Comparison of ENCODE assay signal across 24 cellular contexts in genomic region chr4:148883891-148884290, GRCh38.
"Had no signal": no experiment of that assay in that cellular context is flagged by ENCODE, and none has a peak within 500 bp of the region (broad histone marks: within the 10 kb centered on the region; RNA-seq: fewer than 3 reads in every experiment).

No MANE protein-coding gene starts in this region.

- DNase-seq: colonic mucosa; cortex of kidney; effector CD8-positive, alpha-beta T cell; effector memory CD8-positive, alpha-beta T cell; endodermal cell; erythroblast; foreskin keratinocyte; heart left ventricle; left cardiac atrium; left lung; left ventricle myocardium superior; lower lobe of right lung; mesenchymal stem cell; mucosa of descending colon; naive B cell had no signal

- H3K9me3 ChIP-seq: colonic mucosa, gastroesophageal sphincter, heart left ventricle, left lung, lower lobe of right lung, mucosa of descending colon had no signal

- H3K79me2 ChIP-seq: hepatocyte had no signal

- H3K4me3 Mint-ChIP-seq: dendritic cell treated with granulocyte-macrophage colony-stimulating factor and Interleukin-4, amounts not matched to agents 40 ng/mL and 50 ng/mL, for 4 days; effector memory CD8-positive, alpha-beta T cell; endodermal cell; mesothelial cell of epicardium; naive B cell had no signal

- H3K9me3 Mint-ChIP-seq: endodermal cell had no signal

- FAIRE-seq: endometrium, frontal cortex, islet of Langerhans, keratinocyte had no signal

- H3K36me3 Mint-ChIP-seq: mesothelial cell of epicardium had no signal

- H2AFZ ChIP-seq: hepatocyte had no signal

- H3K36me3 ChIP-seq: colonic mucosa, gastroesophageal sphincter, heart left ventricle, left lung, lower lobe of right lung had no signal

- H3K4me3 ChIP-seq: colonic mucosa, gastroesophageal sphincter, heart left ventricle, hepatocyte, left lung, lower lobe of right lung, mucosa of descending colon had no signal

- H3K4me1 ChIP-seq: colonic mucosa, foreskin keratinocyte, gastroesophageal sphincter, heart left ventricle, left lung, lower lobe of right lung had no signal

- H3K27me3 Mint-ChIP-seq: dendritic cell treated with granulocyte-macrophage colony-stimulating factor and Interleukin-4, amounts not matched to agents 40 ng/mL and 50 ng/mL, for 4 days; effector memory CD8-positive, alpha-beta T cell had no signal

- H3K27me3 ChIP-seq: colonic mucosa, gastroesophageal sphincter, heart left ventricle, hepatocyte, left lung had no signal

- H3K4me2 ChIP-seq: hepatocyte had no signal

- H3K27ac ChIP-seq: colonic mucosa, epithelial cell of prostate, foreskin keratinocyte, gastroesophageal sphincter, heart left ventricle, hepatocyte, left lung, lower lobe of right lung had no signal

- H3K27ac Mint-ChIP-seq: dendritic cell treated with granulocyte-macrophage colony-stimulating factor and Interleukin-4, amounts not matched to agents 40 ng/mL and 50 ng/mL, for 4 days; effector memory CD8-positive, alpha-beta T cell; endodermal cell; mesothelial cell of epicardium had no signal

- H3K4me1 Mint-ChIP-seq: mesothelial cell of epicardium, naive B cell had no signal
